25 cellular contexts compared by ENCODE assay signal in genomic region chr12:3316776-3317480, GRCh38.
"Had no signal": no experiment of that assay in that cellular context is flagged by ENCODE, and none has a peak within 500 bp of the region (broad histone marks: within the 10 kb centered on the region; RNA-seq: fewer than 3 reads in every experiment).

No MANE protein-coding gene starts in this region.

- H3K79me2 ChIP-seq: parathyroid adenoma had no signal

- H3K27me3 ChIP-seq: colonic mucosa, esophagus muscularis mucosa, right atrium auricular region, thyroid gland had no signal

- H3K4me1 Mint-ChIP-seq: immature natural killer cell; natural killer cell; stimulated activated effector memory CD8-positive, alpha-beta T cell treated with anti-CD3 and anti-CD28 coated beads, Interleukin-12 subunit alpha, Interleukin-12 subunit beta, amount 100 ng/mL, for 72 hours had no signal

- H3K36me3 ChIP-seq: colonic mucosa, esophagus muscularis mucosa, gastroesophageal sphincter, lower lobe of right lung, neutrophil, right atrium auricular region, stomach, thyroid gland had no signal

- H3K9me3 Mint-ChIP-seq: immature natural killer cell; natural killer cell; stimulated activated effector memory CD8-positive, alpha-beta T cell treated with anti-CD3 and anti-CD28 coated beads, Interleukin-12 subunit alpha, Interleukin-12 subunit beta, amount 100 ng/mL, for 72 hours had no signal

- H3K36me3 Mint-ChIP-seq: immature natural killer cell; natural killer cell; stimulated activated effector memory CD8-positive, alpha-beta T cell treated with anti-CD3 and anti-CD28 coated beads, Interleukin-12 subunit alpha, Interleukin-12 subunit beta, amount 100 ng/mL, for 72 hours had no signal

- H3K27ac Mint-ChIP-seq: immature natural killer cell; natural killer cell; progenitor cell of endocrine pancreas; stimulated activated effector memory CD8-positive, alpha-beta T cell treated with anti-CD3 and anti-CD28 coated beads, Interleukin-12 subunit alpha, Interleukin-12 subunit beta, amount 100 ng/mL, for 72 hours had no signal

- DNase-seq: colonic mucosa; dermis blood vessel endothelial cell; effector memory CD4-positive, alpha-beta T cell; foreskin keratinocyte; hypothalamus; immature natural killer cell; islet precursor cell; left ventricle myocardium superior; lower lobe of right lung; natural killer cell; stimulated activated CD4-positive, alpha-beta T cell treated with anti-CD3 and anti-CD28 coated beads, Interleukin-2, amount 100 ng/mL, for 24 hours; stimulated activated CD4-positive, alpha-beta T cell treated with anti-CD3 and anti-CD28 coated beads, Interleukin-4, amount 100 ng/mL, for 24 hours; stimulated activated naive CD4-positive, alpha-beta T cell treated with Interleukin-2 at 50 U/mL for 16 hours; stomach; thyroid gland; trophoblast cell had no signal

- H3K27ac ChIP-seq: colonic mucosa, esophagus muscularis mucosa, foreskin keratinocyte, gastroesophageal sphincter, lower lobe of right lung, neutrophil, parathyroid adenoma, right atrium auricular region, stomach, thyroid gland had no signal

- H3K9me3 ChIP-seq: colonic mucosa, esophagus muscularis mucosa, gastroesophageal sphincter, lower lobe of right lung, neutrophil, right atrium auricular region, stomach, thyroid gland had no signal

- H3K4me3 Mint-ChIP-seq: immature natural killer cell; natural killer cell; stimulated activated effector memory CD8-positive, alpha-beta T cell treated with anti-CD3 and anti-CD28 coated beads, Interleukin-12 subunit alpha, Interleukin-12 subunit beta, amount 100 ng/mL, for 72 hours had no signal

- H3K4me3 ChIP-seq: colonic mucosa, esophagus muscularis mucosa, gastroesophageal sphincter, lower lobe of right lung, right atrium auricular region, smooth muscle cell, stomach, thyroid gland had no signal

- ATAC-seq: foreskin keratinocyte; gastroesophageal sphincter; left ventricle myocardium superior; lower lobe of right lung; natural killer cell; sciatic nerve; stimulated activated effector memory CD8-positive, alpha-beta T cell treated with anti-CD3 and anti-CD28 coated beads, Interleukin-12 subunit alpha, Interleukin-12 subunit beta, amount 100 ng/mL, for 72 hours had no signal

- H3K9ac ChIP-seq: parathyroid adenoma had no signal

- H3K4me2 ChIP-seq: smooth muscle cell had no signal

- H2AFZ ChIP-seq: parathyroid adenoma had no signal

- H3K4me1 ChIP-seq: colonic mucosa had no signal
